ENCODE assay signal across 8 cellular contexts in the genomic region with DNA sequence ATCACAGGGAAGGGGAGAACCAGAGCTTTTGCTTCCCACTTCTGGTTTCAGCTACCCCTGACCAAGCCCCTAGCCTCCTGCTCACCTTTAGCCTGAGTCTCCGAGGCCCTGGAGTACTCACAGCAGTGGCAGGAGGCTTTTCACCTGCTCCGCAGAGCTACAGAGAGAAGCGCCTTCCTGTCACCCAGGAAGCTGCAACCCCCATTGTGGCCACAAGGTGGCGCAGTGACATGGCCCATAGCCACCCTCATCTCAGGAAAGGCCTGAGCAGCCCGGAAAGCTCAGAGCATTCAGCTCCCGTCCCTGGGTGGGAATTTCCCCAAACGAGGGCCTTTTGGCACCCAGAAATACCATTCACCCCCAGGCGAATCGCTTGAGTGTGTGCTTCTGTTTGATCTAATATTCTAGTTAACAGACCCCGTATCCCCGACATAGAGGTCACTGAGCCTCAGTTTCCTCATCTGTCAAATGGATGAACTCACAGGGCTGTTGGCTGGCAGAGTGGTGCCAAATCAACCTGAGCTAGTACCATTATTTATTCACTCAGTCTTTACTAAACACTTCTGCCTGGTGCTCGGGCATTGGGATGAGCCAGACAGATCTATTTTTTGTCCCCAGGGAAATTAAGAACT. TPM values are rescaled to one million over a fixed set of nuclear protein-coding genes. Genes with fewer than 3 reads are reported as not detected.
DNase-seq lines count a peak whose midpoint lies in the region; ATAC-seq and FAIRE-seq lines count a peak whose summit lies in the region.

No MANE protein-coding gene starts in this region.

- no peak for FAIRE-seq in RCC 7860 (lab: Jason Lieb, UNC)

- no peak overlapping the region for H2AFZ ChIP-seq in neuronal stem cell (ENCODE audit: low read length)

- H3K27ac ChIP-seq in neuronal stem cell (replicated peaks; ENCODE audit: low read length) (no peak overlapping the region), subcutaneous abdominal adipose tissue (ENCODE audit: low read depth, low read length) (peak overlapping the region; percentile 50)

- H3K9ac ChIP-seq in neuronal stem cell (ENCODE audit: low read depth, low read length, poor library complexity) (no peak overlapping the region), subcutaneous abdominal adipose tissue (ENCODE audit: low read length in 5 of 5) (no peak overlapping the region)

- ATAC-seq in GM19043 (IDR thresholded peaks at IDR 0.05; ENCODE audit: low read depth, unreplicated experiment) = peak; percentile 51

- peaks cover 8% of the 10 kb centered on the region for H3K4me1 Mint-ChIP-seq in activated T-helper 1 cell treated with anti-CD3 and anti-CD28 coated beads, Interleukin-12 subunit alpha, Interleukin-12 subunit beta, Interleukin-2, Interleukin-4 antibody, amounts not matched to agents 30 ng/mL and 10 ng/mL and 1 ng/mL, durations not matched to agents 14 hours and 24 hours and 36 hours (ENCODE audit: low read depth)

- no peak overlapping the region for H2BK120ac ChIP-seq in neuronal stem cell (ENCODE audit: low read depth, low read length)

- H2BK5ac ChIP-seq in neuronal stem cell (ENCODE audit: low read length) = peak overlapping the region; percentile 90

- no peak overlapping the region for H3K4ac ChIP-seq in neuronal stem cell (ENCODE audit: low read length)

- no peak overlapping the region for H2BK15ac ChIP-seq in neuronal stem cell (ENCODE audit: low read length)

- no CpG with 5 or more reads among the region's 12 CpGs for WGBS in neuronal stem cell (ENCODE audit: extremely low coverage in 2 of 2, insufficient read length in 2 of 2, insufficient replicate concordance in 1 of 2), 2 donors

- no peak overlapping the region for H3K4me2 ChIP-seq in neuronal stem cell (ENCODE audit: insufficient read depth, low read length, poor library complexity, severe bottlenecking)

- H4K91ac ChIP-seq in neuronal stem cell (ENCODE audit: low read depth, low read length, poor library complexity) = no peak overlapping the region

- H3K4me1 ChIP-seq in neuronal stem cell (ENCODE audit: control insufficient read depth in 2 of 2, insufficient read depth in 1 of 2, low read depth in 1 of 2, low read length in 2 of 2) (no peaks in the 10 kb centered on the region), subcutaneous abdominal adipose tissue (ENCODE audit: control insufficient read depth in 5 of 5, insufficient read depth in 5 of 5, low read length in 5 of 5) (peaks cover 3 to 8% (median 4%) of the 10 kb centered on the region in 5 donors)

- no peaks in the 10 kb centered on the region for H3K9me3 ChIP-seq in neuronal stem cell (replicated peaks in 1 of 2; ENCODE audit: control insufficient read depth in 2 of 2, insufficient read depth in 1 of 2, low read depth in 1 of 2, low read length in 2 of 2)
- H3K9me3 ChIP-seq in subcutaneous abdominal adipose tissue (ENCODE audit: control insufficient read depth in 5 of 5, low read length in 5 of 5) = no peaks in the 10 kb centered on the region

- H3K36me3 ChIP-seq in neuronal stem cell (replicated peaks in 1 of 2; ENCODE audit: control insufficient read depth in 2 of 2, insufficient read depth in 2 of 2, low read length in 2 of 2) = peaks cover 41 to 79% of the 10 kb centered on the region in 2 donors
- H3K36me3 ChIP-seq in subcutaneous abdominal adipose tissue (ENCODE audit: control insufficient read depth in 5 of 5, insufficient read depth in 5 of 5, low read length in 5 of 5) = peaks cover 2 to 66% (median 44%) of the 10 kb centered on the region in 5 donors

- H3K36me3 Mint-ChIP-seq in activated T-helper 1 cell treated with anti-CD3 and anti-CD28 coated beads, Interleukin-12 subunit alpha, Interleukin-12 subunit beta, Interleukin-2, Interleukin-4 antibody, amounts not matched to agents 30 ng/mL and 10 ng/mL and 1 ng/mL, durations not matched to agents 14 hours and 24 hours and 36 hours (ENCODE audit: low read depth) = peaks cover 7% of the 10 kb centered on the region

- H3K27ac Mint-ChIP-seq in activated T-helper 1 cell treated with anti-CD3 and anti-CD28 coated beads, Interleukin-12 subunit alpha, Interleukin-12 subunit beta, Interleukin-2, Interleukin-4 antibody, amounts not matched to agents 30 ng/mL and 10 ng/mL and 1 ng/mL, durations not matched to agents 14 hours and 24 hours and 36 hours = no peak overlapping the region

- H3K23ac ChIP-seq in neuronal stem cell (ENCODE audit: low read depth, low read length, poor library complexity) = no peak overlapping the region

- H3K27me3 ChIP-seq in neuronal stem cell (ENCODE audit: control insufficient read depth in 3 of 3, insufficient read depth in 3 of 3, low read depth in 1 of 3, low read length in 3 of 3) = no peaks in the 10 kb centered on the region
- no peaks in the 10 kb centered on the region for H3K27me3 ChIP-seq in subcutaneous abdominal adipose tissue (ENCODE audit: control insufficient read depth in 5 of 5, insufficient read depth in 4 of 5, low read length in 5 of 5)

- H3K14ac ChIP-seq in neuronal stem cell (ENCODE audit: low read length) = no peak overlapping the region

- H3K27me3 Mint-ChIP-seq in activated T-helper 1 cell treated with anti-CD3 and anti-CD28 coated beads, Interleukin-12 subunit alpha, Interleukin-12 subunit beta, Interleukin-2, Interleukin-4 antibody, amounts not matched to agents 30 ng/mL and 10 ng/mL and 1 ng/mL, durations not matched to agents 14 hours and 24 hours and 36 hours (ENCODE audit: insufficient read depth) = no peaks in the 10 kb centered on the region

- H4K8ac ChIP-seq in neuronal stem cell (ENCODE audit: low read depth, low read length) = no peak overlapping the region

- H2BK12ac ChIP-seq in neuronal stem cell (ENCODE audit: low read length) = peak overlapping the region; percentile 7

- H3K4me3 ChIP-seq in neuronal stem cell (ENCODE audit: low read length in 2 of 2) (no peak overlapping the region), subcutaneous abdominal adipose tissue (ENCODE audit: low read depth in 1 of 5, low read length in 5 of 5) (no peak overlapping the region)

- intact Hi-C loops in activated T-helper 1 cell treated with anti-CD3 and anti-CD28 coated beads, Interleukin-12 subunit alpha, Interleukin-12 subunit beta, Interleukin-2, Interleukin-4 antibody, amounts not matched to agents 30 ng/mL and 10 ng/mL and 1 ng/mL, durations not matched to agents 14 hours and 24 hours and 36 hours (cut with micrococcal nuclease) = loop anchor here (1.0 to 5.0 kb wide), 5 partner anchors 38 to 183 kb away; a partner anchor contains a TSS

- DNase-seq in AG08396 (ENCODE audit: low spot score) = peak; percentile 90
- DNase-seq in KG1 (lab: John Stamatoyannopoulos, UW) = peak; percentile 22
- DNase-seq in RCC 7860 (ENCODE audit: low spot score) = peak; percentile 61
- peak; percentile 79 for DNase-seq in activated T-helper 1 cell treated with anti-CD3 and anti-CD28 coated beads, Interleukin-12 subunit alpha, Interleukin-12 subunit beta, Interleukin-2, Interleukin-4 antibody, amounts not matched to agents 30 ng/mL and 10 ng/mL and 1 ng/mL, durations not matched to agents 14 hours and 24 hours and 36 hours (ENCODE audit: low spot score)
- peak; percentile 63 for DNase-seq in fibroblast of the conjunctiva (ENCODE audit: low read depth)
- peak; percentile 83 for DNase-seq in neuronal stem cell (ENCODE audit: low spot score)

- H3K4me3 Mint-ChIP-seq in activated T-helper 1 cell treated with anti-CD3 and anti-CD28 coated beads, Interleukin-12 subunit alpha, Interleukin-12 subunit beta, Interleukin-2, Interleukin-4 antibody, amounts not matched to agents 30 ng/mL and 10 ng/mL and 1 ng/mL, durations not matched to agents 14 hours and 24 hours and 36 hours = no peak overlapping the region

- no peaks in the 10 kb centered on the region for H3K9me3 Mint-ChIP-seq in activated T-helper 1 cell treated with anti-CD3 and anti-CD28 coated beads, Interleukin-12 subunit alpha, Interleukin-12 subunit beta, Interleukin-2, Interleukin-4 antibody, amounts not matched to agents 30 ng/mL and 10 ng/mL and 1 ng/mL, durations not matched to agents 14 hours and 24 hours and 36 hours

- H3K79me1 ChIP-seq in neuronal stem cell (ENCODE audit: low read depth, low read length) = peaks cover 2% of the 10 kb centered on the region

- H3K18ac ChIP-seq in neuronal stem cell (ENCODE audit: low read length) = no peak overlapping the region

- H2AK5ac ChIP-seq in neuronal stem cell (ENCODE audit: low read depth, low read length) = no peak overlapping the region

RNA-seq across cellular contexts. Expression of a gene that starts 25.3 kb away (rescaled TPM):
- not detected in 2 replicates for total RNA-seq in activated T-helper 1 cell treated with anti-CD3 and anti-CD28 coated beads, Interleukin-12 subunit alpha, Interleukin-12 subunit beta, Interleukin-2, Interleukin-4 antibody, amounts not matched to agents 30 ng/mL and 10 ng/mL and 1 ng/mL, durations not matched to agents 14 hours and 24 hours and 36 hours
- not detected for polyA plus RNA-seq in neuronal stem cell (2013, experiment 1 of 2)
- polyA plus RNA-seq in neuronal stem cell (2013, experiment 2 of 2) = not detected

RNA-seq across cellular contexts. Expression of a gene that starts 39.3 kb away (rescaled TPM):
- 13.8 and 14.6 TPM in 2 replicates for total RNA-seq in activated T-helper 1 cell treated with anti-CD3 and anti-CD28 coated beads, Interleukin-12 subunit alpha, Interleukin-12 subunit beta, Interleukin-2, Interleukin-4 antibody, amounts not matched to agents 30 ng/mL and 10 ng/mL and 1 ng/mL, durations not matched to agents 14 hours and 24 hours and 36 hours
- polyA plus RNA-seq in neuronal stem cell (2013, experiment 1 of 2) = 42.6 TPM
- polyA plus RNA-seq in neuronal stem cell (2013, experiment 2 of 2) = 45.2 TPM

Comparison
In these comparisons a context has a peak if more than half of its experiments do, and no peak if none do; other contexts are left out.
1. DNase-seq: peak in every context shown above with its lines; median percentile 90 in AG08396; 83 in neuronal stem cell; 79 in activated T-helper 1 cell treated with anti-CD3 and anti-CD28 coated beads, Interleukin-12 subunit alpha, Interleukin-12 subunit beta, Interleukin-2, Interleukin-4 antibody, amounts not matched to agents 30 ng/mL and 10 ng/mL and 1 ng/mL, durations not matched to agents 14 hours and 24 hours and 36 hours; 63 in fibroblast of the conjunctiva; 61 in RCC 7860; 22 in KG1.